ENCODE assay signal across 21 cellular contexts in the genomic region with DNA sequence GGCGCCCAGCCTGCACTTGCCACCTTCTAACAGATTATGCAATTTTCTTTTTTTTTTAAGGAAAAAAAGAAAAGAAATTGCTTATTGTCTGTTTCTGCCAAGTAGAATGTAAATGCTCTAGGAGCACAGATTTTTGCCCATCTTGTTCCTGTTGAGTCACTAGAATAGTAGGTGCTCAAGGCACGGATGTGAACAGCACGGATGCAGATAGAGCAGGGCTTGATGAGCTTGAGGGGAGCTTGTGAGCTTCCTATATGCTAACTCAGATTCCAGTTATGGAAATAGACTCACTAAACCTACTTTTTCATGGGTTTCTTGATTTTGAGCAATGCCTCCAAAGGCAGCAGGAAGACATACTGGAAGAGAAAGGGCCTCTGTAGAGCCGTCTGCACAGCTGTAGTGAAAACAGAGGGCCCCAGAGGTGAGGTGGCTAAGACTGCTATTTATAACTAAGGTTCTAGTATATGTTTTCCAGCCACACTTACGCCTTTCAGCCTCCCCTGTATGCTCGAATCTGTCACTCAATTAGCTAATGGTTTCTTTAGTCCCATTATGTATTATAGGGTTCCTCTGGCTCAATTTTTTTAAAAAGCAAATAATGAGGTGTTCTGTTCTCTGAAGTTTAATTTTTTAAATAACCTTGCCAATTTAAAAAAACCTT.
DNase-seq lines count a peak whose midpoint lies in the region; ATAC-seq and TF ChIP-seq lines count a peak whose summit lies in the region.
"Had no signal": no experiment of that assay in that cellular context is flagged by ENCODE, and none has a peak within 500 bp of the region (broad histone marks: within the 10 kb centered on the region; RNA-seq: fewer than 3 reads in every experiment).

No MANE protein-coding gene starts in this region.

- H3K4me3 ChIP-seq in AG04450 (ENCODE audit: low read depth, low read length) (no peak overlapping the region), cardiac muscle cell (no peak overlapping the region)
- H3K4me3 ChIP-seq in CD8-positive, alpha-beta memory T cell (ENCODE audit: low read length) = no peak overlapping the region
- H3K4me3 ChIP-seq: A549, adrenal gland, mucosa of descending colon, skin epidermis, transverse colon had no signal

- H3K36me3 Mint-ChIP-seq in activated T-helper 17 cell treated with anti-CD3 and anti-CD28 coated beads, Interleukin-2, amount 50 U/mL, for 72 hours (ENCODE audit: low read depth) = peaks cover 32% of the 10 kb centered on the region
- peaks cover 6% of the 10 kb centered on the region for H3K36me3 Mint-ChIP-seq in activated T-helper 2 cell treated with anti-CD3 and anti-CD28 coated beads, Interferon-gamma antibody, Interleukin-2, Interleukin-4, amounts not matched to agents 10 μg/mL and 5 μg/mL and 100 μg/mL, durations not matched to agents 14 hours and 24 hours and 36 hours (ENCODE audit: low read depth)
- peaks cover 0 to 48% (median 10%) of the 10 kb centered on the region in 3 donors for H3K36me3 Mint-ChIP-seq in CD8-positive, alpha-beta memory T cell
- H3K36me3 Mint-ChIP-seq in activated CD4-positive, alpha-beta T cell treated with anti-CD3 and anti-CD28 coated beads, Interleukin-2, amount 10 ng/mL, durations not matched to agents 24 days and 14 days (ENCODE audit: low read depth) = peaks cover 4% of the 10 kb centered on the region

- H3K27ac Mint-ChIP-seq in activated T-helper 17 cell treated with anti-CD3 and anti-CD28 coated beads, Interleukin-2, amount 50 U/mL, for 72 hours = no peak overlapping the region
- H3K27ac Mint-ChIP-seq in activated T-helper 2 cell treated with anti-CD3 and anti-CD28 coated beads, Interferon-gamma antibody, Interleukin-2, Interleukin-4, amounts not matched to agents 10 μg/mL and 5 μg/mL and 100 μg/mL, durations not matched to agents 14 hours and 24 hours and 36 hours = no peak overlapping the region
- peak overlapping the region in 1 of 8 donors; percentile 6 for H3K27ac Mint-ChIP-seq in CD8-positive, alpha-beta memory T cell
- H3K27ac Mint-ChIP-seq in activated CD4-positive, alpha-beta T cell treated with anti-CD3 and anti-CD28 coated beads, Interleukin-2, amount 10 ng/mL, durations not matched to agents 24 days and 14 days = no peak overlapping the region
- H3K27ac Mint-ChIP-seq: T-cell had no signal

- H3K4me1 Mint-ChIP-seq in activated T-helper 17 cell treated with anti-CD3 and anti-CD28 coated beads, Interleukin-2, amount 50 U/mL, for 72 hours = peaks cover 4% of the 10 kb centered on the region
- H3K4me1 Mint-ChIP-seq in activated T-helper 2 cell treated with anti-CD3 and anti-CD28 coated beads, Interferon-gamma antibody, Interleukin-2, Interleukin-4, amounts not matched to agents 10 μg/mL and 5 μg/mL and 100 μg/mL, durations not matched to agents 14 hours and 24 hours and 36 hours (ENCODE audit: low read depth) = no peaks in the 10 kb centered on the region
- H3K4me1 Mint-ChIP-seq in CD8-positive, alpha-beta memory T cell = peaks cover 6 to 11% (median 11%) of the 10 kb centered on the region in 3 donors
- peaks cover 4% of the 10 kb centered on the region for H3K4me1 Mint-ChIP-seq in activated CD4-positive, alpha-beta T cell treated with anti-CD3 and anti-CD28 coated beads, Interleukin-2, amount 10 ng/mL, durations not matched to agents 24 days and 14 days

- H3K27me3 ChIP-seq in AG04450 (ENCODE audit: control insufficient read depth, insufficient read depth, low read length) (no peaks in the 10 kb centered on the region), cardiac muscle cell (no peaks in the 10 kb centered on the region)
- no peaks in the 10 kb centered on the region for H3K27me3 ChIP-seq in CD8-positive, alpha-beta memory T cell (ENCODE audit: insufficient read depth, low read length, poor library complexity, severe bottlenecking)
- H3K27me3 ChIP-seq: adrenal gland, transverse colon had no signal

- POLR2A ChIA-PET in AG04450 (lab: Yijun Ruan, JAX) = no interaction called here
- POLR2A ChIA-PET in CD8-positive, alpha-beta memory T cell (lab: Charles Lee) = no interaction called here

- peaks cover 71% of the 10 kb centered on the region for H3K4me1 ChIP-seq in cardiac muscle cell (ENCODE audit: low read depth)
- H3K4me1 ChIP-seq in CD8-positive, alpha-beta memory T cell (ENCODE audit: insufficient read depth, low read length) = no peaks in the 10 kb centered on the region

- DNase-seq in AG04450 (ENCODE audit: low read depth, low spot score) = no peak
- DNase-seq in cardiac muscle cell (ENCODE audit: low read depth in 1 of 2, low spot score in 1 of 2) = peak in 1 of 2 donors; percentile 68
- no peak for DNase-seq in activated T-helper 2 cell treated with anti-CD3 and anti-CD28 coated beads, Interferon-gamma antibody, Interleukin-2, Interleukin-4, amounts not matched to agents 10 μg/mL and 5 μg/mL and 100 μg/mL, durations not matched to agents 14 hours and 24 hours and 36 hours (ENCODE audit: low spot score)
- DNase-seq in CD8-positive, alpha-beta memory T cell = no peak
- no peak for DNase-seq in activated CD4-positive, alpha-beta T cell treated with anti-CD3 and anti-CD28 coated beads, Interleukin-2, amount 10 ng/mL, durations not matched to agents 24 days and 14 days
- DNase-seq: adrenal gland; central memory CD4-positive, alpha-beta T cell; DMS79; endodermal cell; NCI-H1436 treated with DMSO at 0.1 percent for 48 hours; NCI-H226; T-cell; transverse colon; WERI-Rb-1 had no signal

- ATAC-seq in GM19351 (IDR thresholded peaks at IDR 0.05; ENCODE audit: unreplicated experiment) (peak; percentile 88), HG03135 (IDR thresholded peaks at IDR 0.05; ENCODE audit: unreplicated experiment) (peak; percentile 66)
- ATAC-seq in activated T-helper 17 cell treated with anti-CD3 and anti-CD28 coated beads, Interleukin-2, amount 50 U/mL, for 72 hours (replicated peaks) = no peak
- ATAC-seq: A549; stimulated activated effector memory CD8-positive, alpha-beta T cell treated with anti-CD3 and anti-CD28 coated beads, Interleukin-12 subunit alpha, Interleukin-12 subunit beta, amount 100 ng/mL, for 72 hours; T-cell had no signal

- H3K27ac ChIP-seq in AG04450 (ENCODE audit: low read depth, low read length) = peak overlapping the region; percentile 31
- H3K27ac ChIP-seq in cardiac muscle cell = peak overlapping the region; percentile 46
- H3K27ac ChIP-seq in CD8-positive, alpha-beta memory T cell (ENCODE audit: low read depth, low read length) = no peak overlapping the region

- H3K9me3 Mint-ChIP-seq in activated T-helper 17 cell treated with anti-CD3 and anti-CD28 coated beads, Interleukin-2, amount 50 U/mL, for 72 hours = no peaks in the 10 kb centered on the region
- no peaks in the 10 kb centered on the region for H3K9me3 Mint-ChIP-seq in activated T-helper 2 cell treated with anti-CD3 and anti-CD28 coated beads, Interferon-gamma antibody, Interleukin-2, Interleukin-4, amounts not matched to agents 10 μg/mL and 5 μg/mL and 100 μg/mL, durations not matched to agents 14 hours and 24 hours and 36 hours
- no peaks in the 10 kb centered on the region for H3K9me3 Mint-ChIP-seq in CD8-positive, alpha-beta memory T cell
- H3K9me3 Mint-ChIP-seq in activated CD4-positive, alpha-beta T cell treated with anti-CD3 and anti-CD28 coated beads, Interleukin-2, amount 10 ng/mL, durations not matched to agents 24 days and 14 days = no peaks in the 10 kb centered on the region
- H3K9me3 Mint-ChIP-seq: endodermal cell; stimulated activated effector memory CD8-positive, alpha-beta T cell treated with anti-CD3 and anti-CD28 coated beads, Interleukin-12 subunit alpha, Interleukin-12 subunit beta, amount 100 ng/mL, for 72 hours; T-cell had no signal

- intact Hi-C loops in activated T-helper 2 cell treated with anti-CD3 and anti-CD28 coated beads, Interferon-gamma antibody, Interleukin-2, Interleukin-4, amounts not matched to agents 10 μg/mL and 5 μg/mL and 100 μg/mL, durations not matched to agents 14 hours and 24 hours and 36 hours (cut with micrococcal nuclease) = no loop called here
- intact Hi-C loops in activated CD4-positive, alpha-beta T cell treated with anti-CD3 and anti-CD28 coated beads, Interleukin-2, amount 10 ng/mL, durations not matched to agents 24 days and 14 days (cut with micrococcal nuclease) = no loop called here

- H3K4me3 Mint-ChIP-seq in activated T-helper 17 cell treated with anti-CD3 and anti-CD28 coated beads, Interleukin-2, amount 50 U/mL, for 72 hours = no peak overlapping the region
- H3K4me3 Mint-ChIP-seq in activated T-helper 2 cell treated with anti-CD3 and anti-CD28 coated beads, Interferon-gamma antibody, Interleukin-2, Interleukin-4, amounts not matched to agents 10 μg/mL and 5 μg/mL and 100 μg/mL, durations not matched to agents 14 hours and 24 hours and 36 hours (ENCODE audit: low read depth) = no peak overlapping the region
- H3K4me3 Mint-ChIP-seq in CD8-positive, alpha-beta memory T cell = no peak overlapping the region
- H3K4me3 Mint-ChIP-seq in activated CD4-positive, alpha-beta T cell treated with anti-CD3 and anti-CD28 coated beads, Interleukin-2, amount 10 ng/mL, durations not matched to agents 24 days and 14 days = no peak overlapping the region
- H3K4me3 Mint-ChIP-seq: endodermal cell; stimulated activated effector memory CD8-positive, alpha-beta T cell treated with anti-CD3 and anti-CD28 coated beads, Interleukin-12 subunit alpha, Interleukin-12 subunit beta, amount 100 ng/mL, for 72 hours; T-cell had no signal

- H3K36me3 ChIP-seq in cardiac muscle cell = no peaks in the 10 kb centered on the region
- no peaks in the 10 kb centered on the region for H3K36me3 ChIP-seq in CD8-positive, alpha-beta memory T cell (ENCODE audit: insufficient read depth, low read length)
- H3K36me3 ChIP-seq: adrenal gland, transverse colon, WERI-Rb-1 had no signal

- CTCF ChIA-PET in AG04450 (lab: Charles Lee) = interaction anchor here (0.6 kb wide), 1 partner anchor 69 kb away, joined by 7 read pairs; no protein-coding TSS in a partner anchor
- CTCF ChIA-PET in CD8-positive, alpha-beta memory T cell (lab: Charles Lee) = no interaction called here

- H3K9me3 ChIP-seq in AG04450 (ENCODE audit: control insufficient read depth, insufficient read depth, low read length) = no peaks in the 10 kb centered on the region
- no peaks in the 10 kb centered on the region for H3K9me3 ChIP-seq in cardiac muscle cell (ENCODE audit: low read depth)
- no peaks in the 10 kb centered on the region for H3K9me3 ChIP-seq in CD8-positive, alpha-beta memory T cell (ENCODE audit: low read length)
- H3K9me3 ChIP-seq: A549, adrenal gland, mucosa of descending colon, transverse colon had no signal

- H3K27me3 Mint-ChIP-seq in activated T-helper 17 cell treated with anti-CD3 and anti-CD28 coated beads, Interleukin-2, amount 50 U/mL, for 72 hours = no peaks in the 10 kb centered on the region
- H3K27me3 Mint-ChIP-seq in activated T-helper 2 cell treated with anti-CD3 and anti-CD28 coated beads, Interferon-gamma antibody, Interleukin-2, Interleukin-4, amounts not matched to agents 10 μg/mL and 5 μg/mL and 100 μg/mL, durations not matched to agents 14 hours and 24 hours and 36 hours (ENCODE audit: low read depth) = no peaks in the 10 kb centered on the region
- H3K27me3 Mint-ChIP-seq in CD8-positive, alpha-beta memory T cell = peaks cover 0 to 1% of the 10 kb centered on the region in 2 donors
- H3K27me3 Mint-ChIP-seq in activated CD4-positive, alpha-beta T cell treated with anti-CD3 and anti-CD28 coated beads, Interleukin-2, amount 10 ng/mL, durations not matched to agents 24 days and 14 days = no peaks in the 10 kb centered on the region
- H3K27me3 Mint-ChIP-seq: T-cell had no signal

- no peak for TF ChIP-seq CTCF in AG04450 (IDR thresholded peaks at IDR 0.05; ENCODE audit: low read depth, low read length)
- TF ChIP-seq CTCF in cardiac muscle cell (IDR thresholded peaks at IDR 0.05; ENCODE audit: low read depth, low read length) = no peak
